16 cellular contexts compared by ENCODE assay signal in the genomic region with DNA sequence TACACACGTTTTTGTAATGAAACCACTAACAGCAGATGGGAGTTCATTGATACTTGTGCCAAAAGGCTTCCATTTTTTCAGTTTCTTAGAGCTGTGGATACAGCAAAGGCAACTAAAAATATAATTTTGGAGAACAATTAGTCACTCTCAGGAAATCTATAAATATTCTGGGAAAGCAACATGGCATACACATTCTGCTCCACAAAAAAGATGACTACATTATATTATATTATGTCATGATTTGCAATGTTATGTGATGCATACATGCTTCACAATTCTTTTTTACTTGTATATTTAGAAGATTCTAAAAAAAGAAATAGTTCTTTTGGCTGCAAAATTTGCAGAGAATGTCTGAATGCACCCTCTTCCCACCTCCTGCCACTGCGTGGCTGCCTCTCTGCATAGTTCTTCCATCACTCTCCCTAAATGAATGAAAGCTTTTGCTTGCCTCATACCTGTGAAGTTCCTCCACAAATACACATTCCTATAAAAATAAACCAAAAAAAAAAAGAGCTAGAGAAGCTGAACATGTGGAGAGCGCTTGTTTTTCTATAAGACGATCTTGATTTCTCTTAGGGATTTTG.
A peak's percentile ranks its signal among the peaks of the same experiment; 100 is the strongest.
DNase-seq lines count a peak whose midpoint lies in the region; ATAC-seq lines count a peak whose summit lies in the region.
"Had no signal": no experiment of that assay in that cellular context is flagged by ENCODE, and none has a peak within 500 bp of the region (broad histone marks: within the 10 kb centered on the region; RNA-seq: fewer than 3 reads in every experiment).

No MANE protein-coding gene starts in this region.

- ATAC-seq in HG03439 (IDR thresholded peaks at IDR 0.05; ENCODE audit: unreplicated experiment), result no peak
- ATAC-seq: A549; CD8-positive, alpha-beta T cell had no signal

- peak; percentile 2 to 18 for DNase-seq in NCI-H446 (lab: John Stamatoyannopoulos, UW)
- DNase-seq in NCI-H446 treated with DMSO at 0.1 percent for 48 hours (lab: John Stamatoyannopoulos, UW), result no peak
- peak; percentile 60 for DNase-seq in inferior parietal cortex (ENCODE audit: extremely low spot score)
- peak; percentile 9 for DNase-seq in putamen (ENCODE audit: low spot score)
- no peak for DNase-seq in mesenteric fat pad (ENCODE audit: low spot score)
- no peak for DNase-seq in germinal center (ENCODE audit: low spot score)
- DNase-seq: 8988T; Caco-2; CD4-positive, CD25-positive, alpha-beta regulatory T cell; CD8-positive, alpha-beta T cell; DMS153; DND-41; GOT3; HFFc6 had no signal

Comparison
In these comparisons a context has a peak if more than half of its experiments do, and no peak if none do; other contexts are left out.
1. DNase-seq: peak in NCI-H446 (2 of 2), inferior parietal cortex (single experiment) and putamen (single experiment); none in NCI-H446 treated with DMSO at 0.1 percent for 48 hours (single experiment), mesenteric fat pad (single experiment) and germinal center (single experiment).